ENCODE assay signal across 1 cellular context in the genomic region with DNA sequence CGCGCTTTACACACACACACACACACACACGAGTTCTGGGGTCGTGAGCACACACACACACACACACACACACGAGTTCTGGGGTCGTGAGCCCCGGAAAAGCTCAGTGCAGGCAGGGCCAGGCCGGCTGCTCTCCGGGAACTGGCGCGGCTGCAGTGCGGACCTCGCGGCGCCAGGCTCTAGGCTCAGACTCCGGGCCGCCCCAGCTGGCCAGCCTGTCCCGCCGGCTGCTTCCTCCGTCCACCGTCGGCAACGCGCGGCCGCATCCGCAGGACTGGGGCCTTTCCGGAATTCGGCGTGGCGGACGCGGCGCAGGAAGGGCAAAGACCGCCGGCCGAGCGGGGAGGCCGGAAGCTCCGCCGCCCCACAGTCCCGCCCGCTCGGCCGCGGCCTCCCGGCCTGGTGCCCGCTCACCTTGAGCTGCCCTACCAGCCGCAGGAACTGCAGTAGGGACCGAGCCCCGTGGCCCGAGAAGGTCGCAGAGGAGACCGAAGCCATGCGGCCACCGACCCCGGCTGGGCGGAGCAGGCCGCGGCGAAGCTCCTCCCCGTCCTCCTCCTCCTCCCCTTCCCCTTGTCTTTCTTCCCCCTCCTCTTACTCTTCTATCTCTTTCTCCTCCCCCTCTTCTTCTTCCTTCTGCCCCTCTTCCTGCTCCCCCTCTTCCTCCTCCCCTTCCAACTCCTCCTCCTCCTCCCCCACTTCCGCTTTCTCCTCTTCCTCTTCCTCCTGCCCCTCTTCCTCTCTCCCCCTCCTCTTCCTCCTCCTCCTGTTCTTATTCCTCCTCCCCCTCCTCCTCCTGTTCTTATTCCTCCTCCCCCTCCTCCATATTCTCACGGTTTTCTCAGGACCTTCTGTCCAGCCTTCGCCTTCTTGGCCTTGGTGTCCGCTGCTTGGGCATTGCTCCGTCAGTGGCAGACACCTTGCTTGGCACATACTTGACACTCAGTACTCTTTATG.
TF ChIP-seq lines count a peak whose summit lies in the region.

A gene with protein sequence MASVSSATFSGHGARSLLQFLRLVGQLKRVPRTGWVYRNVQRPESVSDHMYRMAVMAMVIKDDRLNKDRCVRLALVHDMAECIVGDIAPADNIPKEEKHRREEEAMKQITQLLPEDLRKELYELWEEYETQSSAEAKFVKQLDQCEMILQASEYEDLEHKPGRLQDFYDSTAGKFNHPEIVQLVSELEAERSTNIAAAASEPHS (minus strand): TSS at position 533 of the 957 bp plus-strand sequence. CDS start 35 bp downstream, at position 498.

TF ChIP-seq in K562, 482 proteins besides CTCF, POLR2A, EP300 and RAD21 (continued from another document and continues in another):
- TF ChIP-seq, protein P1, sequence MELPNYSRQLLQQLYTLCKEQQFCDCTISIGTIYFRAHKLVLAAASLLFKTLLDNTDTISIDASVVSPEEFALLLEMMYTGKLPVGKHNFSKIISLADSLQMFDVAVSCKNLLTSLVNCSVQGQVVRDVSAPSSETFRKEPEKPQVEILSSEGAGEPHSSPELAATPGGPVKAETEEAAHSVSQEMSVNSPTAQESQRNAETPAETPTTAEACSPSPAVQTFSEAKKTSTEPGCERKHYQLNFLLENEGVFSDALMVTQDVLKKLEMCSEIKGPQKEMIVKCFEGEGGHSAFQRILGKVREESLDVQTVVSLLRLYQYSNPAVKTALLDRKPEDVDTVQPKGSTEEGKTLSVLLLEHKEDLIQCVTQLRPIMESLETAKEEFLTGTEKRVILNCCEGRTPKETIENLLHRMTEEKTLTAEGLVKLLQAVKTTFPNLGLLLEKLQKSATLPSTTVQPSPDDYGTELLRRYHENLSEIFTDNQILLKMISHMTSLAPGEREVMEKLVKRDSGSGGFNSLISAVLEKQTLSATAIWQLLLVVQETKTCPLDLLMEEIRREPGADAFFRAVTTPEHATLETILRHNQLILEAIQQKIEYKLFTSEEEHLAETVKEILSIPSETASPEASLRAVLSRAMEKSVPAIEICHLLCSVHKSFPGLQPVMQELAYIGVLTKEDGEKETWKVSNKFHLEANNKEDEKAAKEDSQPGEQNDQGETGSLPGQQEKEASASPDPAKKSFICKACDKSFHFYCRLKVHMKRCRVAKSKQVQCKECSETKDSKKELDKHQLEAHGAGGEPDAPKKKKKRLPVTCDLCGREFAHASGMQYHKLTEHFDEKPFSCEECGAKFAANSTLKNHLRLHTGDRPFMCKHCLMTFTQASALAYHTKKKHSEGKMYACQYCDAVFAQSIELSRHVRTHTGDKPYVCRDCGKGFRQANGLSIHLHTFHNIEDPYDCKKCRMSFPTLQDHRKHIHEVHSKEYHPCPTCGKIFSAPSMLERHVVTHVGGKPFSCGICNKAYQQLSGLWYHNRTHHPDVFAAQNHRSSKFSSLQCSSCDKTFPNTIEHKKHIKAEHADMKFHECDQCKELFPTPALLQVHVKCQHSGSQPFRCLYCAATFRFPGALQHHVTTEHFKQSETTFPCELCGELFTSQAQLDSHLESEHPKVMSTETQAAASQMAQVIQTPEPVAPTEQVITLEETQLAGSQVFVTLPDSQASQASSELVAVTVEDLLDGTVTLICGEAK (IDR thresholded peaks at IDR 0.05) = peak; percentile 86
- TF ChIP-seq, protein P1 (CRISPR knock-in tag; IDR thresholded peaks at IDR 0.05) = peak; percentile 23; the same call in 1 of the 2 replicates
- peak; percentile 98 for TF ChIP-seq NBN (IDR thresholded peaks at IDR 0.05; ENCODE audit: low read depth)
- TF ChIP-seq RBM22 (IDR thresholded peaks at IDR 0.05; ENCODE audit: low read depth, low read length, poor library complexity, severe bottlenecking) = peak; percentile 50
- TF ChIP-seq, protein P2, sequence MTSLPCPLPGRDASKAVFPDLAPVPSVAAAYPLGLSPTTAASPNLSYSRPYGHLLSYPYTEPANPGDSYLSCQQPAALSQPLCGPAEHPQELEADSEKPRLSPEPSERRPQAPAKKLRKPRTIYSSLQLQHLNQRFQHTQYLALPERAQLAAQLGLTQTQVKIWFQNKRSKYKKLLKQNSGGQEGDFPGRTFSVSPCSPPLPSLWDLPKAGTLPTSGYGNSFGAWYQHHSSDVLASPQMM (CRISPR knock-in tag; IDR thresholded peaks at IDR 0.05) = no peak
- 0 out of 2 replicates have a peak, but pooled peaks have one; percentile 31 for TF ChIP-seq DDX20 (tag; IDR thresholded peaks at IDR 0.05; ENCODE audit: low read depth)
- TF ChIP-seq, protein P3, sequence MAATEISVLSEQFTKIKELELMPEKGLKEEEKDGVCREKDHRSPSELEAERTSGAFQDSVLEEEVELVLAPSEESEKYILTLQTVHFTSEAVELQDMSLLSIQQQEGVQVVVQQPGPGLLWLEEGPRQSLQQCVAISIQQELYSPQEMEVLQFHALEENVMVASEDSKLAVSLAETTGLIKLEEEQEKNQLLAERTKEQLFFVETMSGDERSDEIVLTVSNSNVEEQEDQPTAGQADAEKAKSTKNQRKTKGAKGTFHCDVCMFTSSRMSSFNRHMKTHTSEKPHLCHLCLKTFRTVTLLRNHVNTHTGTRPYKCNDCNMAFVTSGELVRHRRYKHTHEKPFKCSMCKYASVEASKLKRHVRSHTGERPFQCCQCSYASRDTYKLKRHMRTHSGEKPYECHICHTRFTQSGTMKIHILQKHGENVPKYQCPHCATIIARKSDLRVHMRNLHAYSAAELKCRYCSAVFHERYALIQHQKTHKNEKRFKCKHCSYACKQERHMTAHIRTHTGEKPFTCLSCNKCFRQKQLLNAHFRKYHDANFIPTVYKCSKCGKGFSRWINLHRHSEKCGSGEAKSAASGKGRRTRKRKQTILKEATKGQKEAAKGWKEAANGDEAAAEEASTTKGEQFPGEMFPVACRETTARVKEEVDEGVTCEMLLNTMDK (IDR thresholded peaks at IDR 0.05; ENCODE audit: borderline replicate concordance, insufficient read depth, low read depth, low read length, poor library complexity, severe bottlenecking) = no peak
- TF ChIP-seq, protein P4, sequence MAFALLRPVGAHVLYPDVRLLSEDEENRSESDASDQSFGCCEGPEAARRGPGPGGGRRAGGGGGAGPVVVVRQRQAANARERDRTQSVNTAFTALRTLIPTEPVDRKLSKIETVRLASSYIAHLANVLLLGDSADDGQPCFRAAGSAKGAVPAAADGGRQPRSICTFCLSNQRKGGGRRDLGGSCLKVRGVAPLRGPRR (CRISPR knock-in tag; IDR thresholded peaks at IDR 0.05) = peak; percentile 27; the same call in 1 of the 2 replicates
- no peak for TF ChIP-seq CHCHD3 (CRISPR knock-in tag; IDR thresholded peaks at IDR 0.05)
- TF ChIP-seq COPS2 (conservative IDR thresholded peaks at IDR 0.05) = no peak
- TF ChIP-seq ZNF707 (CRISPR knock-in tag; conservative IDR thresholded peaks at IDR 0.05) = no peak
- peak; percentile 25; the same call in 1 of the 2 replicates for TF ChIP-seq KLF13 (tag; IDR thresholded peaks at IDR 0.05; ENCODE audit: borderline replicate concordance, low read depth)
- peak; percentile 58 for TF ChIP-seq KDM5B (IDR thresholded peaks at IDR 0.05; ENCODE audit: insufficient replicate concordance, low read depth, low read length)
- no peak for TF ChIP-seq SIRT6 (IDR thresholded peaks at IDR 0.05; ENCODE audit: low read depth, low read length)
- TF ChIP-seq ZNF263 (CRISPR knock-in tag; IDR thresholded peaks at IDR 0.05; ENCODE audit: borderline replicate concordance) = peak; percentile 100
- TF ChIP-seq, protein P5, sequence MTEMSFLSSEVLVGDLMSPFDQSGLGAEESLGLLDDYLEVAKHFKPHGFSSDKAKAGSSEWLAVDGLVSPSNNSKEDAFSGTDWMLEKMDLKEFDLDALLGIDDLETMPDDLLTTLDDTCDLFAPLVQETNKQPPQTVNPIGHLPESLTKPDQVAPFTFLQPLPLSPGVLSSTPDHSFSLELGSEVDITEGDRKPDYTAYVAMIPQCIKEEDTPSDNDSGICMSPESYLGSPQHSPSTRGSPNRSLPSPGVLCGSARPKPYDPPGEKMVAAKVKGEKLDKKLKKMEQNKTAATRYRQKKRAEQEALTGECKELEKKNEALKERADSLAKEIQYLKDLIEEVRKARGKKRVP (CRISPR knock-in tag; IDR thresholded peaks at IDR 0.05) = no peak
- TF ChIP-seq NFRKB (IDR thresholded peaks at IDR 0.05; ENCODE audit: low read depth) = peak; percentile 95
- TF ChIP-seq NFIX (CRISPR knock-in tag; IDR thresholded peaks at IDR 0.05; ENCODE audit: low read depth) = no peak
- no peak for TF ChIP-seq FOXJ3 (CRISPR knock-in tag; IDR thresholded peaks at IDR 0.05)
- TF ChIP-seq, protein P6, sequence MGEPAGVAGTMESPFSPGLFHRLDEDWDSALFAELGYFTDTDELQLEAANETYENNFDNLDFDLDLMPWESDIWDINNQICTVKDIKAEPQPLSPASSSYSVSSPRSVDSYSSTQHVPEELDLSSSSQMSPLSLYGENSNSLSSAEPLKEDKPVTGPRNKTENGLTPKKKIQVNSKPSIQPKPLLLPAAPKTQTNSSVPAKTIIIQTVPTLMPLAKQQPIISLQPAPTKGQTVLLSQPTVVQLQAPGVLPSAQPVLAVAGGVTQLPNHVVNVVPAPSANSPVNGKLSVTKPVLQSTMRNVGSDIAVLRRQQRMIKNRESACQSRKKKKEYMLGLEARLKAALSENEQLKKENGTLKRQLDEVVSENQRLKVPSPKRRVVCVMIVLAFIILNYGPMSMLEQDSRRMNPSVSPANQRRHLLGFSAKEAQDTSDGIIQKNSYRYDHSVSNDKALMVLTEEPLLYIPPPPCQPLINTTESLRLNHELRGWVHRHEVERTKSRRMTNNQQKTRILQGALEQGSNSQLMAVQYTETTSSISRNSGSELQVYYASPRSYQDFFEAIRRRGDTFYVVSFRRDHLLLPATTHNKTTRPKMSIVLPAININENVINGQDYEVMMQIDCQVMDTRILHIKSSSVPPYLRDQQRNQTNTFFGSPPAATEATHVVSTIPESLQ (CRISPR knock-in tag; IDR thresholded peaks at IDR 0.05) = 0 out of 2 replicates have a peak, but pooled peaks have one; percentile 23
- no peak; a peak in 1 of 4 replicates for TF ChIP-seq SRF (CRISPR knock-in tag; IDR thresholded peaks at IDR 0.05)
- peak; percentile 79; the same call in 1 of the 2 replicates for TF ChIP-seq FOXK1 (CRISPR knock-in tag; IDR thresholded peaks at IDR 0.05; ENCODE audit: borderline replicate concordance)
- peak; percentile 26; the same call in 1 of the 2 replicates for TF ChIP-seq PML (IDR thresholded peaks at IDR 0.05; ENCODE audit: low read length)
- no peak for TF ChIP-seq NFATC3 (IDR thresholded peaks at IDR 0.05)
- TF ChIP-seq ZFP30 (CRISPR knock-in tag; IDR thresholded peaks at IDR 0.05; ENCODE audit: borderline replicate concordance) = no peak
- TF ChIP-seq, protein P7, sequence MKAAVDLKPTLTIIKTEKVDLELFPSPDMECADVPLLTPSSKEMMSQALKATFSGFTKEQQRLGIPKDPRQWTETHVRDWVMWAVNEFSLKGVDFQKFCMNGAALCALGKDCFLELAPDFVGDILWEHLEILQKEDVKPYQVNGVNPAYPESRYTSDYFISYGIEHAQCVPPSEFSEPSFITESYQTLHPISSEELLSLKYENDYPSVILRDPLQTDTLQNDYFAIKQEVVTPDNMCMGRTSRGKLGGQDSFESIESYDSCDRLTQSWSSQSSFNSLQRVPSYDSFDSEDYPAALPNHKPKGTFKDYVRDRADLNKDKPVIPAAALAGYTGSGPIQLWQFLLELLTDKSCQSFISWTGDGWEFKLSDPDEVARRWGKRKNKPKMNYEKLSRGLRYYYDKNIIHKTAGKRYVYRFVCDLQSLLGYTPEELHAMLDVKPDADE (conservative IDR thresholded peaks at IDR 0.05; ENCODE audit: control insufficient read depth, low read depth, low read length) = peak; percentile 71
- TF ChIP-seq BRD4 (IDR thresholded peaks at IDR 0.05) = peak; percentile 74; the same call in 1 of the 2 replicates
- TF ChIP-seq ATF1 (CRISPR knock-in tag; IDR thresholded peaks at IDR 0.05) = no peak
- peak; percentile 48 for TF ChIP-seq ATF1 (tag; IDR thresholded peaks at IDR 0.05)
- TF ChIP-seq GABPB1 (CRISPR knock-in tag; IDR thresholded peaks at IDR 0.05) = peak; percentile 87
- 0 out of 2 replicates have a peak, but pooled peaks have one; percentile 19 for TF ChIP-seq ZFPM2 (CRISPR knock-in tag; IDR thresholded peaks at IDR 0.05)
- TF ChIP-seq ZNF699 (CRISPR knock-in tag; IDR thresholded peaks at IDR 0.05; ENCODE audit: insufficient replicate concordance) = no peak
